Comparison of ENCODE assay signal across 8 cellular contexts in the genomic region with DNA sequence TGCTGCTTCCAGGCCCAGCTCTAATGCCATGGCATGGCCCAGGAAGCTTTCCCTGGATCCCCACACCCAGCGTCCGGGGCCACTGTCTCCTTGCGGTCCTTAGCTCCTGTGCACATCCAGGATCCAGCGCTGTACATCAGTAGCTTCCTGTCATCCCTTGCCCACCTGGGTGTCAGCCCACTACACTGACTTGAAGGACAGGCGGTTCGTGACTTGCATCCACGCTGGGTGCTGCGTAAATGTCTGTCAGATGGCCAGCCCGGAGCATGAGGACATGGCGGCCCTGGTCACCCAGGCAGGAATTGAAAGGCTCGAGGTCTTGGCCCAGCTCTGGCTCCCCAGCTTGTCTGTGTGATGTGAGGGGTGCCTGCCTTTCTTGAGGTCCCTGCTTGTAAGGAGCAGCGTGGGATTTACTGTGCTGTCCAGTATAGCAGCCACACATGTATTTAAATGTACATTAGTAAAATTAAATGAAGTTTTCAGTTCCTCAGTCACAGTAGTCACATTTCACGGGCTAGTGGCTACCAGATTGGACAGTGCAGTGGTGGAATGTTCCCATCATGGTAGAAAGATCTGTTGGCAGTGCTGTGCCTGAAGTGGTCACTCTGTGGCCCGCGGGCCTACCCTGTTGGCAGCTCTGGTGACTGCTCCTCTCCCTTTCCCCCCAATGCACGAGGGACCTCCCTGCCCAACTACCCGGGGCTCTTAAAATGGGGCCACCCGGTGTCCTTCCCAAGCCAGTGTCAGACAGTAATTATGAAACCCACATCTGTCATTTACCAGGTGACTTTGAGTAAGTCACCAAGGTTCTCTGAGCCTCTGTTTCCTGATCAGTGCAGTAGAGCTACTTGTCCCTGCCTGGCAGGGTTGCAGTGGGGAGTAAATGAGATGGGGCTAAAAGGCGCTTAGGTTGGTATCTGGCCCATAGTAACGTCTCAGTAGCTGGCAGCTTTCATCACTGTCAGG.
DNase-seq lines count a peak whose midpoint lies in the region; ATAC-seq and TF ChIP-seq lines count a peak whose summit lies in the region.

No MANE protein-coding gene starts in this region.

- no peaks in the 10 kb centered on the region for H3K9me3 ChIP-seq in CD4-positive, CD25-positive, alpha-beta regulatory T cell (ENCODE audit: control insufficient read depth in 2 of 2, low read length in 2 of 2)
- no peaks in the 10 kb centered on the region for H3K9me3 ChIP-seq in vagina

- peak overlapping the region; percentile 47 for H3K27ac ChIP-seq in CD4-positive, CD25-positive, alpha-beta regulatory T cell (ENCODE audit: insufficient read depth, low read length, poor library complexity, severe bottlenecking)
- H3K27ac ChIP-seq in vagina, result peak overlapping the region; percentile 73

- intact Hi-C loops in vagina (cut with DNase I), result no loop called here
- intact Hi-C loops in left colon (cut with DNase I, micrococcal nuclease), result no loop called here

- ATAC-seq in CD4-positive, CD25-positive, alpha-beta regulatory T cell (ENCODE audit: low read depth in 2 of 2), result peak; percentile 43 to 50
- ATAC-seq in GM19328 (IDR thresholded peaks at IDR 0.05; ENCODE audit: unreplicated experiment) (peak; percentile 60), HG03342 (IDR thresholded peaks at IDR 0.05; ENCODE audit: unreplicated experiment) (peak; percentile 70), left colon (no peak)

- no peaks in the 10 kb centered on the region for H3K36me3 ChIP-seq in CD4-positive, CD25-positive, alpha-beta regulatory T cell (ENCODE audit: control insufficient read depth, insufficient read depth, low read length)
- H3K36me3 ChIP-seq in vagina, result no peaks in the 10 kb centered on the region

- no peaks in the 10 kb centered on the region for H3K36me3 Mint-ChIP-seq in CD4-positive, CD25-positive, alpha-beta regulatory T cell
- peaks cover 25% of the 10 kb centered on the region for H3K36me3 Mint-ChIP-seq in endothelial cell (ENCODE audit: low read depth, unreplicated experiment)

- peak in 1 of 3 donors; percentile 76 for DNase-seq in CD4-positive, CD25-positive, alpha-beta regulatory T cell
- no peak for DNase-seq in endothelial cell (ENCODE audit: low spot score)
- DNase-seq in vagina (ENCODE audit: extremely low spot score in 2 of 2), result no peak
- DNase-seq in GM19240 (ENCODE audit: insufficient read length, low spot score), result no peak
- no peak for DNase-seq in NCI-H510A (lab: John Stamatoyannopoulos, UW)
- no peak for DNase-seq in left colon

- H3K4me1 ChIP-seq in CD4-positive, CD25-positive, alpha-beta regulatory T cell (ENCODE audit: control insufficient read depth, insufficient read depth, low read length, poor library complexity, severe bottlenecking), result peaks cover 67% of the 10 kb centered on the region
- peaks cover 93% of the 10 kb centered on the region for H3K4me1 ChIP-seq in vagina

- H3K4me1 Mint-ChIP-seq in CD4-positive, CD25-positive, alpha-beta regulatory T cell, result peaks cover 16 to 81% (median 41%) of the 10 kb centered on the region in 4 donors
- peaks cover 50% of the 10 kb centered on the region for H3K4me1 Mint-ChIP-seq in endothelial cell (ENCODE audit: unreplicated experiment)

- no peaks in the 10 kb centered on the region for H3K27me3 ChIP-seq in CD4-positive, CD25-positive, alpha-beta regulatory T cell (ENCODE audit: control insufficient read depth, insufficient read depth, low read length)
- H3K27me3 ChIP-seq in vagina, result no peaks in the 10 kb centered on the region

- no peak for TF ChIP-seq POLR2A in vagina (IDR thresholded peaks at IDR 0.05)

- peak overlapping the region; percentile 41 for H3K4me3 ChIP-seq in CD4-positive, CD25-positive, alpha-beta regulatory T cell (ENCODE audit: low read depth, low read length)
- H3K4me3 ChIP-seq in vagina, result no peak overlapping the region

- H3K9me3 Mint-ChIP-seq in CD4-positive, CD25-positive, alpha-beta regulatory T cell, result no peaks in the 10 kb centered on the region
- no peaks in the 10 kb centered on the region for H3K9me3 Mint-ChIP-seq in endothelial cell (ENCODE audit: unreplicated experiment)

- H3K27me3 Mint-ChIP-seq in CD4-positive, CD25-positive, alpha-beta regulatory T cell, result no peaks in the 10 kb centered on the region
- peaks cover 19% of the 10 kb centered on the region for H3K27me3 Mint-ChIP-seq in endothelial cell (ENCODE audit: unreplicated experiment)

- TF ChIP-seq CTCF in endothelial cell (IDR thresholded peaks at IDR 0.05; ENCODE audit: unreplicated experiment) (no peak), vagina (IDR thresholded peaks at IDR 0.05) (no peak)

- H3K27ac Mint-ChIP-seq in CD4-positive, CD25-positive, alpha-beta regulatory T cell, result peak overlapping the region; percentile 81 to 92 (median 89)
- peak overlapping the region; percentile 78 for H3K27ac Mint-ChIP-seq in endothelial cell (ENCODE audit: unreplicated experiment)

- peak overlapping the region; percentile 49 to 75 (median 68) for H3K4me3 Mint-ChIP-seq in CD4-positive, CD25-positive, alpha-beta regulatory T cell
- H3K4me3 Mint-ChIP-seq in endothelial cell (ENCODE audit: unreplicated experiment), result no peak overlapping the region
